ENCODE assay signal across 15 cellular contexts in the genomic region with DNA sequence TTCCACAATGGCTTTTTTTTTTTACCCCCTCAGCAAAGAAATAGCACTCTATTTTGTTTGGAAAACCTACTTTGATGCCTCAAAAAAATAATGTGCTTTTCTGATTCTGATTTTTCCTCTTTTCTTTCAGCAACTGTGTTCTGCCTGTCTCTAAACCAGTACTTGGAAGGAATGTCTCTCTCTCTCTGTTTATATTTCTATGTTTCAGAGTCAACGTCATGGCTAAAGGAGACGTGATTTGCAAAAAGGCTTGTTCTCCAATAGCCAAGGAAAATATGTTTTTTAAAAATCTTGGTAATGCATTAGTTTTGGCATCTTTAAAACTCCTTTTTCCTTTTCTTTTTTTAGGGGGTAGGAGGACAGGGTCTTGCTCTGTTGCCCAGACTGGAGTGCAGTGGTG. TPM values are rescaled to one million over a fixed set of nuclear protein-coding genes. Genes with fewer than 3 reads are reported as not detected.
DNase-seq lines count a peak whose midpoint lies in the region; ATAC-seq, FAIRE-seq and TF ChIP-seq lines count a peak whose summit lies in the region.
"Had no signal": no experiment of that assay in that cellular context is flagged by ENCODE, and none has a peak within 500 bp of the region (broad histone marks: within the 10 kb centered on the region; RNA-seq: fewer than 3 reads in every experiment).

No MANE protein-coding gene starts in this region.

- 22% methylated on average over 2 of the region's 2 CpGs for WGBS in smooth muscle cell (ENCODE audit: low lambda C conversion rate)
- WGBS in mesendoderm (ENCODE audit: extremely low coverage, insufficient coverage, low lambda C conversion rate), result no CpG with 5 or more reads among the region's 2 CpGs

- H3K36me3 Mint-ChIP-seq in astrocyte (ENCODE audit: low read depth, unreplicated experiment), result no peaks in the 10 kb centered on the region
- H3K36me3 Mint-ChIP-seq in WTC11, result peaks cover 6% of the 10 kb centered on the region; the same call in 1 of the 2 replicates

- no peak overlapping the region for H2AK5ac ChIP-seq in mesendoderm (ENCODE audit: low read length)

- no peaks in the 10 kb centered on the region for H3K79me1 ChIP-seq in mesendoderm (ENCODE audit: low read length)

- CTCF ChIA-PET in AG04450 (lab: Charles Lee), result interaction anchor here (1.6 kb wide), 1 partner anchor 44 kb away, joined by 4 read pairs; no protein-coding TSS in a partner anchor
- CTCF ChIA-PET in WTC11 (lab: Charles Lee), result no interaction called here

- H3F3A ChIP-seq in smooth muscle cell (ENCODE audit: low read depth), result peaks cover 23% of the 10 kb centered on the region

- no peak overlapping the region for H2BK5ac ChIP-seq in mesendoderm (ENCODE audit: low read length)

- H3K79me2 ChIP-seq in astrocyte (ENCODE audit: insufficient read depth, low read length), result no peaks in the 10 kb centered on the region
- H3K79me2 ChIP-seq in smooth muscle cell (ENCODE audit: low read depth), result no peaks in the 10 kb centered on the region
- no peaks in the 10 kb centered on the region for H3K79me2 ChIP-seq in mesendoderm (ENCODE audit: control insufficient read depth, insufficient read depth, low read length)

- H2AFZ ChIP-seq in astrocyte (ENCODE audit: low read depth, low read length), result no peak overlapping the region
- no peak overlapping the region for H2AFZ ChIP-seq in smooth muscle cell (ENCODE audit: low read depth)

- H3K4me3 ChIP-seq in AG04450 (ENCODE audit: low read depth, low read length) (no peak overlapping the region), astrocyte (ENCODE audit: insufficient read depth, low read depth, low read length) (no peak overlapping the region), smooth muscle cell (no peak overlapping the region), mesendoderm (ENCODE audit: low read length) (no peak overlapping the region)

- H4K5ac ChIP-seq in mesendoderm (ENCODE audit: low read length), result no peak overlapping the region

- H2BK15ac ChIP-seq in mesendoderm (replicated peaks; ENCODE audit: low read depth), result no peak overlapping the region

- H3K27me3 Mint-ChIP-seq in astrocyte (ENCODE audit: low read depth, unreplicated experiment) (peaks cover 4% of the 10 kb centered on the region), WTC11 (ENCODE audit: low read depth) (no peaks in the 10 kb centered on the region)

- H3K4me1 Mint-ChIP-seq in astrocyte (ENCODE audit: low read depth, unreplicated experiment) (peaks cover 12% of the 10 kb centered on the region), WTC11 (peaks cover 15% of the 10 kb centered on the region)

- H3K56ac ChIP-seq in mesendoderm (ENCODE audit: low read length), result no peak overlapping the region

- H3K9ac ChIP-seq in astrocyte (ENCODE audit: low read length) (peak overlapping the region; percentile 50), smooth muscle cell (ENCODE audit: low read depth) (peak overlapping the region; percentile 29), mesendoderm (ENCODE audit: low read length) (no peak overlapping the region)

- H3K4me3 Mint-ChIP-seq in astrocyte (ENCODE audit: unreplicated experiment) (no peak overlapping the region), WTC11 (no peak overlapping the region)
- H3K4me3 Mint-ChIP-seq: H9 had no signal

- DNase-seq in AG04450 (ENCODE audit: low read depth, low spot score) (no peak), astrocyte (ENCODE audit: low read depth) (peak; percentile 26), iris pigment epithelial cell (ENCODE audit: low read depth) (peak; percentile 43), smooth muscle cell (lab: John Stamatoyannopoulos, UW; ENCODE audit: unreplicated experiment) (no peak), WTC11 (ENCODE audit: low spot score) (no peak), mesendoderm (no peak)
- DNase-seq in stimulated activated CD4-positive, alpha-beta T cell treated with anti-CD3 and anti-CD28 coated beads, Interleukin-2, amount 100 ng/mL, for 48 hours, result no peak
- DNase-seq: 8988T, COR-L47, H9, Kasumi-1, NCI-H510A treated with DMSO at 0.1 percent for 48 hours, RPMI8226 had no signal

- no peaks in the 10 kb centered on the region for H4K20me1 ChIP-seq in astrocyte (ENCODE audit: insufficient read depth, low read length)
- no peaks in the 10 kb centered on the region for H4K20me1 ChIP-seq in smooth muscle cell (ENCODE audit: low read depth)

- no peak overlapping the region for H3K4ac ChIP-seq in mesendoderm (ENCODE audit: low read depth, low read length)

- H3K23ac ChIP-seq in mesendoderm (ENCODE audit: low read length), result no peak overlapping the region

- POLR2A ChIA-PET in AG04450 (lab: Yijun Ruan, JAX), result interaction anchor here (0.6 to 2.1 kb wide), 3 partner anchors 23 to 60 kb away, joined by 3 to 15 read pairs (median 3); no protein-coding TSS in a partner anchor
- POLR2A ChIA-PET in WTC11 (lab: Charles Lee), result no interaction called here

- H3K4me1 ChIP-seq in astrocyte (ENCODE audit: insufficient read depth, low read length), result peaks cover 18% of the 10 kb centered on the region
- peaks cover 19% of the 10 kb centered on the region for H3K4me1 ChIP-seq in smooth muscle cell (ENCODE audit: low read depth)
- no peaks in the 10 kb centered on the region for H3K4me1 ChIP-seq in mesendoderm (ENCODE audit: control insufficient read depth, low read depth, low read length)

- ATAC-seq in WTC11, result no peak
- no peak for ATAC-seq in HG02970 (IDR thresholded peaks at IDR 0.05; ENCODE audit: low FRiP score, unreplicated experiment)

- H3K4me2 ChIP-seq in astrocyte (ENCODE audit: low read length), result peak overlapping the region; percentile 70
- peak overlapping the region; percentile 32 for H3K4me2 ChIP-seq in smooth muscle cell
- no peak overlapping the region for H3K4me2 ChIP-seq in mesendoderm (ENCODE audit: low read length)

- no peaks in the 10 kb centered on the region for H3K9me3 Mint-ChIP-seq in astrocyte (ENCODE audit: unreplicated experiment)
- H3K9me3 Mint-ChIP-seq in WTC11, result peaks cover 15% of the 10 kb centered on the region

- no peak overlapping the region for H2BK120ac ChIP-seq in mesendoderm (ENCODE audit: low read depth, low read length)

- no peak for FAIRE-seq in astrocyte (lab: Jason Lieb, UNC)

- H3K27ac ChIP-seq in AG04450 (ENCODE audit: low read depth, low read length) (peak overlapping the region; percentile 82), astrocyte (ENCODE audit: low read depth, low read length) (peak overlapping the region; percentile 83), smooth muscle cell (ENCODE audit: low read depth) (peak overlapping the region; percentile 70), mesendoderm (ENCODE audit: low read depth, low read length) (no peak overlapping the region)
- H3K27ac ChIP-seq: C4-2B had no signal

- no peak overlapping the region for H3K27ac Mint-ChIP-seq in astrocyte (ENCODE audit: unreplicated experiment)
- no peak overlapping the region for H3K27ac Mint-ChIP-seq in WTC11

- no peak overlapping the region for H4K8ac ChIP-seq in mesendoderm (ENCODE audit: low read depth, low read length)

- TF ChIP-seq CTCF in AG04450 (IDR thresholded peaks at IDR 0.05; ENCODE audit: low read depth, low read length), result no peak
- no peak for TF ChIP-seq CTCF in astrocyte (IDR thresholded peaks at IDR 0.05; ENCODE audit: insufficient read depth, low read depth, low read length)
- no peak for TF ChIP-seq CTCF in smooth muscle cell (IDR thresholded peaks at IDR 0.05; ENCODE audit: borderline replicate concordance, insufficient read depth, poor library complexity, severe bottlenecking)
- no peak for TF ChIP-seq CTCF in WTC11 (IDR thresholded peaks at IDR 0.05)

- H3K9me3 ChIP-seq in AG04450 (ENCODE audit: control insufficient read depth, insufficient read depth, low read length) (peaks cover 13% of the 10 kb centered on the region), astrocyte (ENCODE audit: insufficient read depth, low read depth, low read length) (no peaks in the 10 kb centered on the region), smooth muscle cell (replicated peaks; ENCODE audit: low read depth) (no peaks in the 10 kb centered on the region)

- H3K18ac ChIP-seq in mesendoderm (ENCODE audit: low read length), result no peak overlapping the region

- H3K27me3 ChIP-seq in AG04450 (ENCODE audit: control insufficient read depth, insufficient read depth, low read length) (no peaks in the 10 kb centered on the region), astrocyte (ENCODE audit: insufficient read depth, low read length) (no peaks in the 10 kb centered on the region), smooth muscle cell (ENCODE audit: low read depth) (no peaks in the 10 kb centered on the region), mesendoderm (ENCODE audit: insufficient read depth, low read length, poor library complexity) (no peaks in the 10 kb centered on the region)

- H3K36me3 ChIP-seq in astrocyte (ENCODE audit: insufficient read depth, low read length) (no peaks in the 10 kb centered on the region), smooth muscle cell (ENCODE audit: low read depth) (no peaks in the 10 kb centered on the region), mesendoderm (ENCODE audit: control insufficient read depth, insufficient read depth, low read length) (no peaks in the 10 kb centered on the region)

TF ChIP-seq in WTC11, 78 proteins besides CTCF, POLR2A, EP300 and RAD21 (continues in another document):
- TF ChIP-seq, protein P1, sequence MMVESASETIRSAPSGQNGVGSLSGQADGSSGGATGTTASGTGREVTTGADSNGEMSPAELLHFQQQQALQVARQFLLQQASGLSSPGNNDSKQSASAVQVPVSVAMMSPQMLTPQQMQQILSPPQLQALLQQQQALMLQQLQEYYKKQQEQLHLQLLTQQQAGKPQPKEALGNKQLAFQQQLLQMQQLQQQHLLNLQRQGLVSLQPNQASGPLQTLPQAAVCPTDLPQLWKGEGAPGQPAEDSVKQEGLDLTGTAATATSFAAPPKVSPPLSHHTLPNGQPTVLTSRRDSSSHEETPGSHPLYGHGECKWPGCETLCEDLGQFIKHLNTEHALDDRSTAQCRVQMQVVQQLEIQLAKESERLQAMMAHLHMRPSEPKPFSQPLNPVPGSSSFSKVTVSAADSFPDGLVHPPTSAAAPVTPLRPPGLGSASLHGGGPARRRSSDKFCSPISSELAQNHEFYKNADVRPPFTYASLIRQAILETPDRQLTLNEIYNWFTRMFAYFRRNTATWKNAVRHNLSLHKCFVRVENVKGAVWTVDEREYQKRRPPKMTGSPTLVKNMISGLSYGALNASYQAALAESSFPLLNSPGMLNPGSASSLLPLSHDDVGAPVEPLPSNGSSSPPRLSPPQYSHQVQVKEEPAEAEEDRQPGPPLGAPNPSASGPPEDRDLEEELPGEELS (CRISPR knock-in tag; IDR thresholded peaks at IDR 0.05), result no peak
- TF ChIP-seq, protein P2, sequence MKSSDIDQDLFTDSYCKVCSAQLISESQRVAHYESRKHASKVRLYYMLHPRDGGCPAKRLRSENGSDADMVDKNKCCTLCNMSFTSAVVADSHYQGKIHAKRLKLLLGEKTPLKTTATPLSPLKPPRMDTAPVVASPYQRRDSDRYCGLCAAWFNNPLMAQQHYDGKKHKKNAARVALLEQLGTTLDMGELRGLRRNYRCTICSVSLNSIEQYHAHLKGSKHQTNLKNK (CRISPR knock-in tag; IDR thresholded peaks at IDR 0.05), result no peak
- TF ChIP-seq SMAD4 (CRISPR knock-in tag; IDR thresholded peaks at IDR 0.05), result no peak

RNA-seq across cellular contexts. Expression of a gene that starts 56.0 kb away (rescaled TPM):
- 2.2 and 3.3 TPM in 2 replicates for polyA plus RNA-seq in AG04450 (2011; rRNA removed)
- polyA minus RNA-seq in AG04450 (2011; rRNA and poly(A)+ RNA removed), result 7.0 and 9.5 TPM in 2 replicates
- 1.6 and 4.2 TPM in 2 replicates for total RNA-seq in astrocyte
- 0.81 and 2.5 TPM in 2 replicates for total RNA-seq in smooth muscle cell
- polyA plus RNA-seq in smooth muscle cell, result 1.1 and 1.7 TPM in 2 replicates
- 9.3 to 10.5 TPM (median 10.0 TPM) in 3 replicates for total RNA-seq in WTC11 (2021)
- 1.6 TPM for polyA plus RNA-seq in mesendoderm (2013, experiment 1 of 2)
- 1.8 TPM for polyA plus RNA-seq in mesendoderm (2013, experiment 2 of 2)

Comparison
In these comparisons a context has a peak if more than half of its experiments do, and no peak if none do; other contexts are left out.
1. DNase-seq: peak in astrocyte (single experiment) and iris pigment epithelial cell (single experiment); none in AG04450 (single experiment), smooth muscle cell (single experiment), stimulated activated CD4-positive, alpha-beta T cell treated with anti-CD3 and anti-CD28 coated beads, Interleukin-2, amount 100 ng/mL, for 48 hours (0 of 2), WTC11 (single experiment) and mesendoderm (single experiment).